In the genomic region with DNA sequence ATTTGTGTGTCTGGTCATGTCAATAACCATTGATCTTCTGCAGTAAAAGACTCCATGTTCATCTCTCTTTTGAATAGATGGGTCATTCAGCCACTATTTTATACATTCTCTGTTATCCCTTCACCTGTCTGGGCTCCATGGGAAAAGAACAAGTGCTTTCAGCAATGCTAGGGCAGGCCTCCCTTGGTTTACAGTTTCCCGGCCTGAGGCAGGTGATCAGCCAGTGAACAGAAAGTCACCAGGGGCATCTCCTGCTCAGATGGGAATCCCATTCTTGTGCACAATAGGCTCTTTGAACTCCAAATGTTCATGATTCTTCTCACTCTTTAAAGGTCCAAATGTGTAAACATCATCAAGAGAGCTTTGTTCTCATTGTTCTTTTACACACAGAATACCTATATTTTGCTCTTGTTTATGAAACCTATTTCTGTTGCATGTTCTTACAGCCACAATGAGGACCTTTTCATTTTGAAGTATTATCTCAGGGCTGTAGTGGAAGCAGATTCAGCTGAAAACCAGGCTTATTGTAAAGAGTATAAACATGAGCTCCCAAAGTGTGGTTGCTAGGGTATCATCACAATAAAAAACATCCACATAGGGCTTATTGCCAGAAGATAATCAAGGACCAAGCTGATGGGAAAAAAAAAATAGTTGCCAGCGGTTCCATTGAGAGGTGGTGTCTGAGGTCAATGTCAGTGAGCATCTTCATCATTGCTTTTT, we compare ENCODE assay signal across 17 cellular contexts.
A peak's percentile ranks its signal among the peaks of the same experiment; 100 is the strongest.
DNase-seq lines count a peak whose midpoint lies in the region; ATAC-seq and TF ChIP-seq lines count a peak whose summit lies in the region.
"Had no signal": no experiment of that assay in that cellular context is flagged by ENCODE, and none has a peak within 500 bp of the region (broad histone marks: within the 10 kb centered on the region; RNA-seq: fewer than 3 reads in every experiment).

No MANE protein-coding gene starts in this region.

- H3K9me3 ChIP-seq in PC-3 (ENCODE audit: low read length): no peaks in the 10 kb centered on the region
- H3K9me3 ChIP-seq: suprapubic skin had no signal

- peak; percentile 29 for DNase-seq in EH (ENCODE audit: low read depth)
- DNase-seq in NCI-H2081 treated with DMSO at 0.1 percent for 48 hours (lab: John Stamatoyannopoulos, UW): peak; percentile 8
- no peak for DNase-seq in WTC11 (ENCODE audit: low spot score)
- DNase-seq in NCI-H1105 treated with DMSO at 0.1 percent for 48 hours (lab: John Stamatoyannopoulos, UW): no peak
- DNase-seq in PC-3: no peak
- DNase-seq: activated CD8-positive, alpha-beta memory T cell treated with anti-CD3 and anti-CD28 coated beads for 24 hours; activated naive CD8-positive, alpha-beta T cell treated with anti-CD3 and anti-CD28 coated beads, Interleukin-2, amount 50 U/mL, for 24 hours; central memory CD4-positive, alpha-beta T cell; foreskin fibroblast; GDM1; NCI-H1694 treated with DMSO at 0.1 percent for 48 hours; T-cell had no signal

- no peaks in the 10 kb centered on the region for H3K27me3 ChIP-seq in layer of hippocampus (ENCODE audit: control insufficient read depth, insufficient read depth, low read length)
- no peaks in the 10 kb centered on the region for H3K27me3 ChIP-seq in PC-3 (ENCODE audit: low read length)
- H3K27me3 ChIP-seq: suprapubic skin had no signal

- BruUV-seq in PC-3 (replicated peaks; lab: Mats Ljungman, UMichigan): no TSS peak

- TF ChIP-seq CTCF in WTC11 (IDR thresholded peaks at IDR 0.05): no peak
- TF ChIP-seq CTCF in PC-3 (conservative IDR thresholded peaks at IDR 0.05; ENCODE audit: low read depth, low read length): no peak

- no peaks in the 10 kb centered on the region for H3K27me3 Mint-ChIP-seq in WTC11 (ENCODE audit: low read depth)
- H3K27me3 Mint-ChIP-seq: T-cell had no signal

- no peaks in the 10 kb centered on the region for H3K36me3 Mint-ChIP-seq in WTC11
- H3K36me3 Mint-ChIP-seq: T-cell had no signal

- POLR2A ChIA-PET in WTC11 (lab: Charles Lee) (interaction anchor here (0.6 kb wide), 1 partner anchor 171 kb away, joined by 8 read pairs; no protein-coding TSS in a partner anchor), PC-3 (lab: Charles Lee; ENCODE audit: unreplicated experiment) (no interaction called here)

- peaks cover 19% of the 10 kb centered on the region for H3K4me1 Mint-ChIP-seq in WTC11
- H3K4me1 Mint-ChIP-seq: activated naive CD8-positive, alpha-beta T cell treated with anti-CD3 and anti-CD28 coated beads, Interleukin-2, amount 50 U/mL, for 24 hours; T-cell had no signal

- ATAC-seq in WTC11 (peak; percentile 53), GM18498 (IDR thresholded peaks at IDR 0.05; ENCODE audit: unreplicated experiment) (no peak), PC-3 (no peak)
- ATAC-seq: activated naive CD8-positive, alpha-beta T cell treated with anti-CD3 and anti-CD28 coated beads, Interleukin-2, amount 50 U/mL, for 24 hours; GM12878; T-cell had no signal

- H3K27ac ChIP-seq in layer of hippocampus (ENCODE audit: low read depth, low read length) (peak overlapping the region; percentile 8), PC-3 (ENCODE audit: low read length) (no peak overlapping the region)
- H3K27ac ChIP-seq: parathyroid adenoma, suprapubic skin had no signal

- H3K4me1 ChIP-seq in PC-3 (ENCODE audit: insufficient read depth, low read length): peaks cover 8% of the 10 kb centered on the region

- no peak overlapping the region for H3K4me3 Mint-ChIP-seq in WTC11
- H3K4me3 Mint-ChIP-seq: activated naive CD8-positive, alpha-beta T cell treated with anti-CD3 and anti-CD28 coated beads, Interleukin-2, amount 50 U/mL, for 24 hours; T-cell had no signal

- H3K9me3 Mint-ChIP-seq in WTC11: no peaks in the 10 kb centered on the region; the same call in 1 of the 2 replicates
- H3K9me3 Mint-ChIP-seq: activated naive CD8-positive, alpha-beta T cell treated with anti-CD3 and anti-CD28 coated beads, Interleukin-2, amount 50 U/mL, for 24 hours; T-cell had no signal

- no peaks in the 10 kb centered on the region for H3K79me2 ChIP-seq in PC-3 (ENCODE audit: low read length)
- H3K79me2 ChIP-seq: parathyroid adenoma had no signal

- H3K4me3 ChIP-seq in PC-3 (ENCODE audit: low read length): no peak overlapping the region
- H3K4me3 ChIP-seq: GM12878, suprapubic skin had no signal

- H3K9ac ChIP-seq in PC-3 (ENCODE audit: low read length): no peak overlapping the region
- H3K9ac ChIP-seq: parathyroid adenoma had no signal

- H3K27ac Mint-ChIP-seq in WTC11: no peak overlapping the region
- H3K27ac Mint-ChIP-seq: activated naive CD8-positive, alpha-beta T cell treated with anti-CD3 and anti-CD28 coated beads, Interleukin-2, amount 50 U/mL, for 24 hours; T-cell had no signal

- H3K9me2 ChIP-seq in PC-3 (replicated peaks; ENCODE audit: low read length): no peaks in the 10 kb centered on the region

- no peak overlapping the region for H2AFZ ChIP-seq in PC-3 (ENCODE audit: low read length)
- H2AFZ ChIP-seq: parathyroid adenoma had no signal

- CTCF ChIA-PET in WTC11 (lab: Charles Lee): no interaction called here
- CTCF ChIA-PET in PC-3 (lab: Charles Lee): no interaction called here

- H4K20me1 ChIP-seq in PC-3 (ENCODE audit: low read length): no peaks in the 10 kb centered on the region

- intact Hi-C loops in PC-3 (cut with micrococcal nuclease): no loop called here

- no peaks in the 10 kb centered on the region for H3K36me3 ChIP-seq in PC-3 (ENCODE audit: low read depth, low read length)
- H3K36me3 ChIP-seq: suprapubic skin had no signal

- no peak overlapping the region for H3K4me2 ChIP-seq in PC-3 (ENCODE audit: low read length)

- H3F3A ChIP-seq in PC-3 (ENCODE audit: low read length, unreplicated experiment): no peaks in the 10 kb centered on the region

TF ChIP-seq in WTC11, 78 proteins besides CTCF, POLR2A, EP300 and RAD21 (continues in another document):
- TF ChIP-seq, protein P1, sequence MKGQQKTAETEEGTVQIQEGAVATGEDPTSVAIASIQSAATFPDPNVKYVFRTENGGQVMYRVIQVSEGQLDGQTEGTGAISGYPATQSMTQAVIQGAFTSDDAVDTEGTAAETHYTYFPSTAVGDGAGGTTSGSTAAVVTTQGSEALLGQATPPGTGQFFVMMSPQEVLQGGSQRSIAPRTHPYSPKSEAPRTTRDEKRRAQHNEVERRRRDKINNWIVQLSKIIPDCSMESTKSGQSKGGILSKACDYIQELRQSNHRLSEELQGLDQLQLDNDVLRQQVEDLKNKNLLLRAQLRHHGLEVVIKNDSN (CRISPR knock-in tag; IDR thresholded peaks at IDR 0.05): no peak
- TF ChIP-seq, protein P2, sequence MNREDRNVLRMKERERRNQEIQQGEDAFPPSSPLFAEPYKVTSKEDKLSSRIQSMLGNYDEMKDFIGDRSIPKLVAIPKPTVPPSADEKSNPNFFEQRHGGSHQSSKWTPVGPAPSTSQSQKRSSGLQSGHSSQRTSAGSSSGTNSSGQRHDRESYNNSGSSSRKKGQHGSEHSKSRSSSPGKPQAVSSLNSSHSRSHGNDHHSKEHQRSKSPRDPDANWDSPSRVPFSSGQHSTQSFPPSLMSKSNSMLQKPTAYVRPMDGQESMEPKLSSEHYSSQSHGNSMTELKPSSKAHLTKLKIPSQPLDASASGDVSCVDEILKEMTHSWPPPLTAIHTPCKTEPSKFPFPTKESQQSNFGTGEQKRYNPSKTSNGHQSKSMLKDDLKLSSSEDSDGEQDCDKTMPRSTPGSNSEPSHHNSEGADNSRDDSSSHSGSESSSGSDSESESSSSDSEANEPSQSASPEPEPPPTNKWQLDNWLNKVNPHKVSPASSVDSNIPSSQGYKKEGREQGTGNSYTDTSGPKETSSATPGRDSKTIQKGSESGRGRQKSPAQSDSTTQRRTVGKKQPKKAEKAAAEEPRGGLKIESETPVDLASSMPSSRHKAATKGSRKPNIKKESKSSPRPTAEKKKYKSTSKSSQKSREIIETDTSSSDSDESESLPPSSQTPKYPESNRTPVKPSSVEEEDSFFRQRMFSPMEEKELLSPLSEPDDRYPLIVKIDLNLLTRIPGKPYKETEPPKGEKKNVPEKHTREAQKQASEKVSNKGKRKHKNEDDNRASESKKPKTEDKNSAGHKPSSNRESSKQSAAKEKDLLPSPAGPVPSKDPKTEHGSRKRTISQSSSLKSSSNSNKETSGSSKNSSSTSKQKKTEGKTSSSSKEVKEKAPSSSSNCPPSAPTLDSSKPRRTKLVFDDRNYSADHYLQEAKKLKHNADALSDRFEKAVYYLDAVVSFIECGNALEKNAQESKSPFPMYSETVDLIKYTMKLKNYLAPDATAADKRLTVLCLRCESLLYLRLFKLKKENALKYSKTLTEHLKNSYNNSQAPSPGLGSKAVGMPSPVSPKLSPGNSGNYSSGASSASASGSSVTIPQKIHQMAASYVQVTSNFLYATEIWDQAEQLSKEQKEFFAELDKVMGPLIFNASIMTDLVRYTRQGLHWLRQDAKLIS (CRISPR knock-in tag; IDR thresholded peaks at IDR 0.05; ENCODE audit: borderline replicate concordance): no peak
- TF ChIP-seq TEAD4 (CRISPR knock-in tag; IDR thresholded peaks at IDR 0.05) (no peak), JAZF1 (CRISPR knock-in tag; IDR thresholded peaks at IDR 0.05) (no peak), GRHL2 (CRISPR knock-in tag; IDR thresholded peaks at IDR 0.05; ENCODE audit: insufficient replicate concordance, severe bottlenecking) (no peak), SP1 (CRISPR knock-in tag; conservative IDR thresholded peaks at IDR 0.05) (no peak)
- TF ChIP-seq, protein P3, sequence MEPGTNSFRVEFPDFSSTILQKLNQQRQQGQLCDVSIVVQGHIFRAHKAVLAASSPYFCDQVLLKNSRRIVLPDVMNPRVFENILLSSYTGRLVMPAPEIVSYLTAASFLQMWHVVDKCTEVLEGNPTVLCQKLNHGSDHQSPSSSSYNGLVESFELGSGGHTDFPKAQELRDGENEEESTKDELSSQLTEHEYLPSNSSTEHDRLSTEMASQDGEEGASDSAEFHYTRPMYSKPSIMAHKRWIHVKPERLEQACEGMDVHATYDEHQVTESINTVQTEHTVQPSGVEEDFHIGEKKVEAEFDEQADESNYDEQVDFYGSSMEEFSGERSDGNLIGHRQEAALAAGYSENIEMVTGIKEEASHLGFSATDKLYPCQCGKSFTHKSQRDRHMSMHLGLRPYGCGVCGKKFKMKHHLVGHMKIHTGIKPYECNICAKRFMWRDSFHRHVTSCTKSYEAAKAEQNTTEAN (CRISPR knock-in tag; IDR thresholded peaks at IDR 0.05): no peak

Comparison
In these comparisons a context has a peak if more than half of its experiments do, and no peak if none do; other contexts are left out.
1. DNase-seq: peak in EH (single experiment) and NCI-H2081 treated with DMSO at 0.1 percent for 48 hours (single experiment); none in WTC11 (single experiment), NCI-H1105 treated with DMSO at 0.1 percent for 48 hours (single experiment) and PC-3 (single experiment).